8 cellular contexts compared by ENCODE assay signal in the genomic region with DNA sequence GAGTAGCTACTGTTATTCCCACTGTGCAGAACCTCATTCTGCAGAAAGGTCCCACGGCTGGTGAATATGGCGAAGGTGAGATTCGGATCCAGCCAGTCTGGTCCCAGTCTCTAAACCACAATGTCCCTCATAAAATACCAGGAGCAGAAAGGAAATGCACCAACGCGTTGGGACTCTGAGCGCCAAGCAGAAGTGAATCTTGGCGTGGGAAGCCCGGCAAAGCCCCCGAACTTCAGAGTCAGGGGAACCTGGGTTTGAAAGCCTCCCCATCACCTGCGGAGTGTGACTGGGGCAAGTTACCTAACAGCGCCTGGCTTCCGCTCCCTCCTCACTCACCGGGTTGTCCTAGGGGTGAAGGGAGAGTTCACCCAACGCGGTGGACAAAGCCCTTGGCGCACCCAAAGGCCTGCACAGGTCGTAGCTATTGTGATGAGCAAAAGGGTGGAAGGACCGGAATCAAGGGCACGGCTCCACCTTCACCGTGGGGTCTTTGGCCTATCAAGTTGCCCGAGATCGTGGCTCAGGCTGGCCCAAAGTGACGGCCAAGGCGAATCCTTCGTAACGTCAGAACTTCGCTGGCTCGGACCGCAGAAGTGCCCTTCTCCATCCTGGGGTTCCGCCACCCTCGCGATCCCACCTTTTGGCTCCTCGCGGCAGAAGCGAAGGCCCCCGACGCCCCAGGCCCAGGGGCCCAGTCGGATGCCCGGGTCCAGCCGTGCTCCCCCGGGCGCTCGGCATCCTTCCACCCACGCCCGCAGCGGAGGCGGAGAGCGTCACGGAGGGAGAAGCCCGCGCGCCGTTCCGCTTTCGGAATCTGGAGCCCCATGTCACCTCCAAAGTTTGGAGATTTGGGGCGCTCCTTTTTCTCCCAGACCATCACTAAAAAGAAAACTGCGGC. TPM values are rescaled to one million over a fixed set of nuclear protein-coding genes. Genes with fewer than 3 reads are reported as not detected.
DNase-seq lines count a peak whose midpoint lies in the region; ATAC-seq and TF ChIP-seq lines count a peak whose summit lies in the region.

No MANE protein-coding gene starts in this region.

- no peaks in the 10 kb centered on the region for H3K27me3 ChIP-seq in effector memory CD4-positive, alpha-beta T cell (replicated peaks; ENCODE audit: control insufficient read depth, insufficient read depth, low read length, poor library complexity, severe bottlenecking)
- no peaks in the 10 kb centered on the region for H3K27me3 ChIP-seq in thoracic aorta (replicated peaks; ENCODE audit: insufficient read depth)

- no peak overlapping the region for H3K27ac Mint-ChIP-seq in nephron progenitor cell

- H3K4me1 ChIP-seq in effector memory CD4-positive, alpha-beta T cell (ENCODE audit: control insufficient read depth, insufficient read depth, low read length, poor library complexity, severe bottlenecking) = peaks cover 25% of the 10 kb centered on the region
- peaks cover 9 to 42% of the 10 kb centered on the region in 2 donors for H3K4me1 ChIP-seq in thoracic aorta (ENCODE audit: control insufficient read depth in 1 of 2, low read depth in 2 of 2)

- peaks cover 85% of the 10 kb centered on the region for H3K27me3 Mint-ChIP-seq in nephron progenitor cell (ENCODE audit: low read depth, poor library complexity)

- TF ChIP-seq CTCF in C4-2B (conservative IDR thresholded peaks at IDR 0.05) = no peak
- TF ChIP-seq CTCF in nephron progenitor cell (IDR thresholded peaks at IDR 0.05) = no peak
- TF ChIP-seq CTCF in thoracic aorta (IDR thresholded peaks at IDR 0.05) = no peak

- H3K27ac ChIP-seq in C4-2B (peak overlapping the region; percentile 80), thoracic aorta (peak overlapping the region; percentile 13 to 64)
- H3K27ac ChIP-seq in effector memory CD4-positive, alpha-beta T cell (ENCODE audit: insufficient read depth, low read length, poor library complexity, severe bottlenecking) = peak overlapping the region; percentile 80

- peaks cover 51% of the 10 kb centered on the region for H3K4me1 Mint-ChIP-seq in nephron progenitor cell

- DNase-seq in activated CD4-positive, alpha-beta T cell treated with anti-CD3 and anti-CD28 coated beads for 4 hours = peak; percentile 80 to 84
- DNase-seq in effector memory CD4-positive, alpha-beta T cell = peak in 2 of 3 donors; percentile 7 to 16
- DNase-seq in nephron progenitor cell = no peak
- DNase-seq in thoracic aorta (ENCODE audit: low spot score) = no peak
- no peak for DNase-seq in dermis blood vessel endothelial cell
- DNase-seq in HPDE6-E6E7 (ENCODE audit: extremely low spot score) = no peak

- H3K36me3 ChIP-seq in effector memory CD4-positive, alpha-beta T cell (ENCODE audit: control insufficient read depth, insufficient read depth, low read length) = no peaks in the 10 kb centered on the region
- no peaks in the 10 kb centered on the region for H3K36me3 ChIP-seq in thoracic aorta

- peak overlapping the region; percentile 78 for H3K4me3 Mint-ChIP-seq in nephron progenitor cell

- peak; percentile 16 for ATAC-seq in HG02759 (IDR thresholded peaks at IDR 0.05; ENCODE audit: unreplicated experiment)
- no peak for ATAC-seq in thoracic aorta (ENCODE audit: insufficient number of reproducible peaks, low FRiP score, low read depth)

- no peaks in the 10 kb centered on the region for H3K36me3 Mint-ChIP-seq in nephron progenitor cell (ENCODE audit: low read depth)

- H3K4me3 ChIP-seq in effector memory CD4-positive, alpha-beta T cell (ENCODE audit: insufficient read depth, low read depth, low read length, poor library complexity, severe bottlenecking) = peak overlapping the region; percentile 90
- peak overlapping the region; percentile 90 for H3K4me3 ChIP-seq in thoracic aorta

- no peaks in the 10 kb centered on the region for H3K9me3 Mint-ChIP-seq in nephron progenitor cell

- no peaks in the 10 kb centered on the region for H3K9me3 ChIP-seq in effector memory CD4-positive, alpha-beta T cell (ENCODE audit: control insufficient read depth, low read length)
- H3K9me3 ChIP-seq in thoracic aorta = no peaks in the 10 kb centered on the region

RNA-seq across cellular contexts. Expression of a gene that starts 0.8 kb away (rescaled TPM):
- total RNA-seq in thoracic aorta (10 to 100 TPM; 33.2 to 37.1 TPM), dermis blood vessel endothelial cell (10.5 and 12.6 TPM in 2 replicates)

RNA-seq across cellular contexts. Expression of a gene that starts 55.1 kb away (rescaled TPM):
- total RNA-seq in thoracic aorta (10 to 100 TPM; 72.4 to 79.5 TPM), dermis blood vessel endothelial cell (38.3 and 49.8 TPM in 2 replicates)

Comparison
In these comparisons a context has a peak if more than half of its experiments do, and no peak if none do; other contexts are left out.
1. DNase-seq: peak in activated CD4-positive, alpha-beta T cell treated with anti-CD3 and anti-CD28 coated beads for 4 hours (2 of 2) and effector memory CD4-positive, alpha-beta T cell (2 of 3); none in nephron progenitor cell (single experiment), thoracic aorta (single experiment), dermis blood vessel endothelial cell (single experiment) and HPDE6-E6E7 (single experiment).
2. Peak in every context shown above with its lines, with median percentiles within 50 percentile points of each other: H3K27ac ChIP-seq.